In genomic region chr4:173171987-173172386, GRCh38 we compare ENCODE assay signal across 1 cellular context.
TF ChIP-seq lines count a peak whose summit lies in the region.

No MANE protein-coding gene starts in this region.

TF ChIP-seq in GM23338, 12 proteins besides CTCF, POLR2A, EP300 and RAD21 (continued from another document):
- TF ChIP-seq REST (IDR thresholded peaks at IDR 0.05; ENCODE audit: unreplicated experiment) (no peak), CREB1 (CRISPR knock-in tag; IDR thresholded peaks at IDR 0.05; ENCODE audit: low read depth) (no peak), EZH2 (IDR thresholded peaks at IDR 0.05; ENCODE audit: low read depth, unreplicated experiment) (no peak), ZNF331 (CRISPR knock-in tag; IDR thresholded peaks at IDR 0.05; ENCODE audit: low read depth) (no peak), ZNF114 (CRISPR knock-in tag; IDR thresholded peaks at IDR 0.05) (no peak)
